31 cellular contexts compared by ENCODE assay signal in the genomic region with DNA sequence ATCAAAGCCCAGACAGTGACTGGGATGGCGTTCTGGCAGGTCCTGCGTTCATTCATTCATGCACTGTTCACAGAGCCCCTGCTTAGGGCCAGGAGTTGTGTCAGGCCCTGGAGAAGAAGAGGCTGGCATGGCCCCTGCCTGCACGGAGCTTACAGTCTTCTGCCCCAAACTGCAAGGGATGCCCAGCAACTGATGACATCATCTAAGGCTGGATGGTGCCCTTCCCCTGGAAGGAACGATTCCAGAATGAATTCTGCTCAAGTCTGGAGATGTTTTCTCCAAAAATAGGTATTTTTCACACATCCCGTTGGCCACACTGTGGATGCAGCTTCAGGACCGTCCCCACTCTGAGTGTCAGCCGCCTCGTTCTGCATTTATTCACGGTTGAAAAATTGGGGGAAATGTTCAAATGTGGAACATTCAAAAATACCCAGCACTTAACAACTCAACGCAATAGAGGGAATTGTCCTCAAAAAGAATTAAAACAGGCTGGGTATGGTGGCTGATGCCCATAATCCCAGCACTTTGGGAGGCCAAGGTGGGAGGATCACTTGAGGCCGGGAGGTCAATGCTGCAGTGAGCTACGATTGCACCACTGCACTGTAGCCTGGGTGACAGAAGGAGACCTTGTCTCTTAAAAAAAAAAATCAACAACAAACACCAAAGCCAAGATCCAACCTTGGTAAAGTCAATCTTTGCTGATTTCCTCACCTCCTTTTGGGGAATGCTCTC. TPM values are rescaled to one million over a fixed set of nuclear protein-coding genes. Genes with fewer than 3 reads are reported as not detected.
"Had no signal": no experiment of that assay in that cellular context is flagged by ENCODE, and none has a peak within 500 bp of the region (broad histone marks: within the 10 kb centered on the region; RNA-seq: fewer than 3 reads in every experiment).

No MANE protein-coding gene starts in this region.

- H3K27me3 Mint-ChIP-seq: activated CD4-positive, alpha-beta memory T cell treated with anti-CD3 and anti-CD28 coated beads, Interleukin-2, amount 10 ng/mL, durations not matched to agents 7 days and 5 days; activated CD4-positive, alpha-beta T cell treated with anti-CD3 and anti-CD28 coated beads for 36 hours; activated naive CD8-positive, alpha-beta T cell treated with anti-CD3 and anti-CD28 coated beads, Interleukin-2, amount 10 ng/mL, durations not matched to agents 7 days and 5 days; activated T-helper 17 cell treated with anti-CD3 and anti-CD28 coated beads, Interleukin-2, amount 50 U/mL, for 72 hours had no signal

- H3K36me3 ChIP-seq: adrenal gland, breast epithelium, SJSA1 had no signal

- H3K9me3 Mint-ChIP-seq: activated CD4-positive, alpha-beta memory T cell treated with anti-CD3 and anti-CD28 coated beads, Interleukin-2, amount 10 ng/mL, durations not matched to agents 7 days and 5 days; activated naive CD4-positive, alpha-beta T cell treated with anti-CD3 and anti-CD28 coated beads for 36 hours; activated naive CD8-positive, alpha-beta T cell treated with anti-CD3 and anti-CD28 coated beads, Interleukin-2, amount 10 ng/mL, durations not matched to agents 7 days and 5 days; activated T-helper 17 cell treated with anti-CD3 and anti-CD28 coated beads, Interleukin-2, amount 50 U/mL, for 72 hours had no signal

- H3K4me1 Mint-ChIP-seq: activated T-helper 17 cell treated with anti-CD3 and anti-CD28 coated beads, Interleukin-2, amount 50 U/mL, for 72 hours had no signal

- ATAC-seq: activated CD4-positive, alpha-beta T cell treated with anti-CD3 and anti-CD28 coated beads for 36 hours; activated T-helper 17 cell treated with anti-CD3 and anti-CD28 coated beads, Interleukin-2, amount 50 U/mL, for 72 hours; PC-3 had no signal

- H3K9me3 ChIP-seq: adrenal gland, breast epithelium, SJSA1 had no signal

- H3K4me1 ChIP-seq: adrenal gland, breast epithelium, SJSA1 had no signal

- H3K4me3 Mint-ChIP-seq: activated CD4-positive, alpha-beta memory T cell treated with anti-CD3 and anti-CD28 coated beads, Interleukin-2, amount 10 ng/mL, durations not matched to agents 7 days and 5 days; activated CD4-positive, alpha-beta T cell treated with anti-CD3 and anti-CD28 coated beads for 36 hours; activated naive CD4-positive, alpha-beta T cell treated with anti-CD3 and anti-CD28 coated beads for 36 hours; activated naive CD8-positive, alpha-beta T cell treated with anti-CD3 and anti-CD28 coated beads, Interleukin-2, amount 10 ng/mL, durations not matched to agents 7 days and 5 days; activated T-helper 17 cell treated with anti-CD3 and anti-CD28 coated beads, Interleukin-2, amount 50 U/mL, for 72 hours had no signal

- H3K9ac ChIP-seq: KMS-11 had no signal

- H3K4me3 ChIP-seq: adrenal gland, breast epithelium, SJSA1 had no signal

- H3K27ac Mint-ChIP-seq: activated CD4-positive, alpha-beta memory T cell treated with anti-CD3 and anti-CD28 coated beads, Interleukin-2, amount 10 ng/mL, durations not matched to agents 7 days and 5 days; activated CD4-positive, alpha-beta T cell treated with anti-CD3 and anti-CD28 coated beads for 36 hours; activated naive CD4-positive, alpha-beta T cell treated with anti-CD3 and anti-CD28 coated beads for 36 hours; activated naive CD8-positive, alpha-beta T cell treated with anti-CD3 and anti-CD28 coated beads, Interleukin-2, amount 10 ng/mL, durations not matched to agents 7 days and 5 days; activated T-helper 17 cell treated with anti-CD3 and anti-CD28 coated beads, Interleukin-2, amount 50 U/mL, for 72 hours had no signal

- FAIRE-seq: RCC 7860 had no signal

- H3K27me3 ChIP-seq: adrenal gland, SJSA1 had no signal

- H3K27ac ChIP-seq: adrenal gland, breast epithelium, KMS-11, SJSA1, VCaP had no signal

- H3K4me2 ChIP-seq: KMS-11 had no signal

- DNase-seq: activated CD4-positive, alpha-beta memory T cell treated with anti-CD3 and anti-CD28 coated beads, Interleukin-2, amount 10 ng/mL, durations not matched to agents 7 days and 5 days; activated CD4-positive, alpha-beta T cell treated with anti-CD3 and anti-CD28 coated beads for 36 hours; activated CD4-positive, alpha-beta T cell treated with anti-CD3 and anti-CD28 coated beads, Interleukin-2, amount 50 U/mL, for 1 hour; activated CD4-positive, CD25-positive, alpha-beta regulatory T cell; activated gamma-delta T cell; activated naive CD4-positive, alpha-beta T cell treated with anti-CD3 and anti-CD28 coated beads for 36 hours; activated naive CD8-positive, alpha-beta T cell treated with anti-CD3 and anti-CD28 coated beads, Interleukin-2, amount 10 ng/mL, durations not matched to agents 7 days and 5 days; activated T-cell treated with anti-CD3 and anti-CD28 coated beads for 4 hours; activated T-cell treated with anti-CD3 and anti-CD28 coated beads, Interleukin-2, amount 50 U/mL, for 48 hours; adrenal gland; anterior cingulate cortex; central memory CD4-positive, alpha-beta T cell; NCI-H1092; NCI-H1930; NCI-H2107; NCI-H345; NCI-H510A; NK-92 treated with Interleukin-12 subunit alpha and Interleukin-12 subunit beta, amount 100 ng/mL, for 24 hours; PC-3; SHP77; T-helper 1 cell had no signal

RNA-seq across cellular contexts. Expression of a gene that starts 23.8 kb away (rescaled TPM):
- total RNA-seq: activated CD4-positive, alpha-beta memory T cell treated with anti-CD3 and anti-CD28 coated beads, Interleukin-2, amount 10 ng/mL, durations not matched to agents 7 days and 5 days; activated CD4-positive, alpha-beta T cell treated with anti-CD3 and anti-CD28 coated beads for 36 hours; activated CD8-positive, alpha-beta memory T cell treated with anti-CD3 and anti-CD28 coated beads for 36 hours; activated naive CD4-positive, alpha-beta T cell treated with anti-CD3 and anti-CD28 coated beads for 36 hours; activated naive CD8-positive, alpha-beta T cell treated with anti-CD3 and anti-CD28 coated beads, Interleukin-2, amount 10 ng/mL, durations not matched to agents 7 days and 5 days; activated T-helper 17 cell treated with anti-CD3 and anti-CD28 coated beads, Interleukin-2, amount 50 U/mL, for 72 hours; adrenal gland; breast epithelium; chondrocyte; MCF 10A; PC-3; SJSA1; T-helper 2 cell treated with Interferon-gamma antibody and Interleukin-4, amounts not matched to agents 100 ng/mL and 5 ng/mL, for 36 hours had no signal
- polyA plus RNA-seq: adrenal gland had no signal
